In the genomic region with DNA sequence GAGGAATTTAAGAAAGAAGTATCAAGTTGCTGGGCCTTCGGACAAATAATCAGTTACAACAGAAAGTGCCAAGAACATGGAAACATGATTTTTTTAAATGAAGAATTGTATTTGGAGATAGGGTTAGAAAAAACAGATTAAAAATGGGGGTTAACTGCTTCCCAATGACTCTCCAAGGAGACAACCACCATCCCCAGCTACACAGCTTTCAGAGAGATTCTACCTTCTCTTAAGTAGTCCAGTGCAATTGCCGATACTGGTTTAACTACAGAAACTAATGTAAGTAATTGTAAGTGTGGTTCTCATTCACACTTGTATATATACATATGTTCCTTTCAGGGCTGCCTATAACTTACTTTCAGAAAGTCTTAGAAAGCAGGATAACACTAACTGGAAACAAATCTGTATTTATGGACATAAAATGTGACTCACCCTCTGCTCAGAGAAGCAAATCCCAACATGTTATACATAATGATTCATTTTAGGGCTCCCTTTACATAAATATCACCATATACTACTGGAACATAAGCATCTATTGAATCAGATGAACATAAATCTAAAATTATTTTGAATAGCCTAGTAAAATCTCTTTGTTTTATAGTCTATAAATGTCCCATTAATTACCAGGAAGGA, we compare ENCODE assay signal across 19 cellular contexts.
A peak's percentile ranks its signal among the peaks of the same experiment; 100 is the strongest.
DNase-seq lines count a peak whose midpoint lies in the region; ATAC-seq and TF ChIP-seq lines count a peak whose summit lies in the region.
"Had no signal": no experiment of that assay in that cellular context is flagged by ENCODE, and none has a peak within 500 bp of the region (broad histone marks: within the 10 kb centered on the region; RNA-seq: fewer than 3 reads in every experiment).

No MANE protein-coding gene starts in this region.

- H3K4me2 ChIP-seq in GM23248 (ENCODE audit: unreplicated experiment) (no peak overlapping the region), osteoblast (ENCODE audit: insufficient read depth, low read length) (peak overlapping the region; percentile 71)

- H4K20me1 ChIP-seq in GM23248 (ENCODE audit: insufficient read depth) (no peaks in the 10 kb centered on the region), osteoblast (ENCODE audit: insufficient read depth, low read length) (no peaks in the 10 kb centered on the region)

- ATAC-seq in RWPE2 (ENCODE audit: low read depth) = peak; percentile 100
- ATAC-seq in omental fat pad (ENCODE audit: low FRiP score) = no peak
- ATAC-seq: activated CD4-positive, alpha-beta T cell treated with anti-CD3 and anti-CD28 coated beads for 36 hours; activated CD8-positive, alpha-beta memory T cell treated with anti-CD3 and anti-CD28 coated beads, Interleukin-2, amount 10 ng/mL, durations not matched to agents 7 days and 5 days; Panc1 had no signal

- H3K27ac ChIP-seq in GM23248 (no peak overlapping the region), RWPE2 (ENCODE audit: poor library complexity, severe bottlenecking) (peak overlapping the region; percentile 30), osteoblast (ENCODE audit: low read depth, low read length) (peak overlapping the region; percentile 60)
- H3K27ac ChIP-seq: adrenal gland, parathyroid adenoma had no signal

- H3K9me3 ChIP-seq in GM23248 (ENCODE audit: low read depth) (peaks cover 7% of the 10 kb centered on the region), RWPE2 (ENCODE audit: severe bottlenecking) (no peaks in the 10 kb centered on the region), osteoblast (ENCODE audit: low read depth, low read length) (no peaks in the 10 kb centered on the region)
- H3K9me3 ChIP-seq: adrenal gland had no signal

- H3K4me1 ChIP-seq in GM23248 (ENCODE audit: insufficient read depth) = peaks cover 9% of the 10 kb centered on the region; the same call in 1 of the 2 replicates
- H3K4me1 ChIP-seq in RWPE2 (ENCODE audit: insufficient read depth, poor library complexity, severe bottlenecking) = peaks cover 20% of the 10 kb centered on the region
- H3K4me1 ChIP-seq in osteoblast (ENCODE audit: insufficient read depth, low read length) = peaks cover 7% of the 10 kb centered on the region
- H3K4me1 ChIP-seq: adrenal gland, HAP-1, parathyroid adenoma had no signal

- no peaks in the 10 kb centered on the region for H3K79me2 ChIP-seq in GM23248 (ENCODE audit: insufficient read depth)
- no peaks in the 10 kb centered on the region for H3K79me2 ChIP-seq in osteoblast (ENCODE audit: insufficient read depth, low read length)
- H3K79me2 ChIP-seq: parathyroid adenoma had no signal

- H3F3A ChIP-seq in GM23248 (ENCODE audit: insufficient read depth) = no peaks in the 10 kb centered on the region

- in situ Hi-C loops in GM23248 (cut with MboI) = no loop called here

- H3K36me3 ChIP-seq in GM23248 (ENCODE audit: low read depth) (no peaks in the 10 kb centered on the region), RWPE2 (ENCODE audit: low read depth) (no peaks in the 10 kb centered on the region), osteoblast (ENCODE audit: insufficient read depth, low read length) (no peaks in the 10 kb centered on the region)
- H3K36me3 ChIP-seq: adrenal gland, HAP-1 had no signal

- H3K9ac ChIP-seq in GM23248 = no peak overlapping the region
- H3K9ac ChIP-seq: parathyroid adenoma had no signal

- no peaks in the 10 kb centered on the region for H3K27me3 ChIP-seq in GM23248 (replicated peaks; ENCODE audit: insufficient read depth)
- H3K27me3 ChIP-seq in RWPE2 (ENCODE audit: insufficient read depth, poor library complexity, severe bottlenecking) = no peaks in the 10 kb centered on the region
- H3K27me3 ChIP-seq in osteoblast (ENCODE audit: insufficient read depth, low read length) = no peaks in the 10 kb centered on the region
- H3K27me3 ChIP-seq: adrenal gland had no signal

- no peak for TF ChIP-seq CTCF in RWPE2 (IDR thresholded peaks at IDR 0.05; ENCODE audit: poor library complexity, severe bottlenecking)
- no peak for TF ChIP-seq CTCF in osteoblast (IDR thresholded peaks at IDR 0.05; ENCODE audit: extremely low read depth, low read depth, low read length)
- no peak for TF ChIP-seq CTCF in omental fat pad (IDR thresholded peaks at IDR 0.05)

- peak overlapping the region; percentile 19 for H2AFZ ChIP-seq in GM23248
- H2AFZ ChIP-seq in osteoblast (ENCODE audit: low read length) = peak overlapping the region; percentile 88
- H2AFZ ChIP-seq: parathyroid adenoma had no signal

- H3K4me3 ChIP-seq in GM23248 (no peak overlapping the region), RWPE2 (ENCODE audit: severe bottlenecking) (no peak overlapping the region), osteoblast (ENCODE audit: insufficient read depth, low read length) (no peak overlapping the region)
- H3K4me3 ChIP-seq: adrenal gland, HAP-1, lung had no signal

- H3K9me2 ChIP-seq in GM23248 (ENCODE audit: insufficient read depth) = no peaks in the 10 kb centered on the region

- whole genome bisulfite sequencing in GM23248 (ENCODE audit: low coverage in 1 of 2, low lambda C conversion rate in 2 of 2, missing lambda C conversion rate in 2 of 2), 2 experiments = 91 to 96% methylated on average over 2 of the region's 2 CpGs

- DNase-seq in GM23248 (peak; percentile 55), RWPE2 (ENCODE audit: low spot score) (no peak), fibroblast of gingiva (ENCODE audit: low read depth) (peak; percentile 55), osteoblast (ENCODE audit: insufficient read length, low spot score, missing footprints) (no peak), SIG-M5 treated with dmso at 0.1 percent for 504 hours (lab: John Stamatoyannopoulos, UW; ENCODE audit: unreplicated experiment) (no peak), NCI-H774 (lab: John Stamatoyannopoulos, UW) (no peak), SW 1271 (lab: John Stamatoyannopoulos, UW) (no peak), omental fat pad (ENCODE audit: low spot score) (no peak)
- DNase-seq: activated CD4-positive, alpha-beta T cell treated with anti-CD3 and anti-CD28 coated beads for 36 hours; activated CD8-positive, alpha-beta memory T cell treated with anti-CD3 and anti-CD28 coated beads, Interleukin-2, amount 10 ng/mL, durations not matched to agents 7 days and 5 days; adrenal gland; naive B cell; NCI-H1417; NCI-H748 treated with DMSO at 0.1 percent for 48 hours; stimulated activated CD4-positive, alpha-beta T cell treated with anti-CD3 and anti-CD28 coated beads, Interleukin-2, amount 100 ng/mL, for 48 hours had no signal

Comparison
In these comparisons a context has a peak if more than half of its experiments do, and no peak if none do; other contexts are left out.
1. DNase-seq: peak in GM23248 (single experiment) and fibroblast of gingiva (single experiment); none in RWPE2 (single experiment), osteoblast (single experiment), SIG-M5 treated with dmso at 0.1 percent for 504 hours (single experiment), NCI-H774 (single experiment), SW 1271 (0 of 2) and omental fat pad (single experiment).